In genomic region chr20:32206383-32207210, GRCh38 we compare ENCODE assay signal across 8 cellular contexts. TPM values are rescaled to one million over a fixed set of nuclear protein-coding genes. Genes with fewer than 3 reads are reported as not detected.
DNase-seq lines count a peak whose midpoint lies in the region; ATAC-seq and TF ChIP-seq lines count a peak whose summit lies in the region.

No MANE protein-coding gene starts in this region.

- H3K4me1 Mint-ChIP-seq in CD4-positive, CD25-positive, alpha-beta regulatory T cell, result peaks cover 38 to 85% (median 63%) of the 10 kb centered on the region in 4 donors
- H3K4me1 Mint-ChIP-seq in natural killer cell, result peaks cover 77 to 85% of the 10 kb centered on the region in 2 donors

- no peak for ATAC-seq in CD4-positive, CD25-positive, alpha-beta regulatory T cell (ENCODE audit: low read depth in 2 of 2)
- ATAC-seq in natural killer cell (no peak), GM21390 (IDR thresholded peaks at IDR 0.05; ENCODE audit: unreplicated experiment) (no peak)

- H3K36me3 ChIP-seq in CD4-positive, CD25-positive, alpha-beta regulatory T cell (ENCODE audit: control insufficient read depth, insufficient read depth, low read length), result peaks cover 9% of the 10 kb centered on the region
- H3K36me3 ChIP-seq in OCI-LY7 (ENCODE audit: insufficient read depth, low read length), result peaks cover 61% of the 10 kb centered on the region

- peak overlapping the region; percentile 82 to 94 (median 89) for H3K27ac Mint-ChIP-seq in CD4-positive, CD25-positive, alpha-beta regulatory T cell
- H3K27ac Mint-ChIP-seq in natural killer cell, result peak overlapping the region; percentile 82 to 86

- H3K4me1 ChIP-seq in CD4-positive, CD25-positive, alpha-beta regulatory T cell (ENCODE audit: control insufficient read depth, insufficient read depth, low read length, poor library complexity, severe bottlenecking), result peaks cover 61% of the 10 kb centered on the region
- peaks cover 41% of the 10 kb centered on the region for H3K4me1 ChIP-seq in OCI-LY7 (ENCODE audit: insufficient read depth, low read length, poor library complexity, severe bottlenecking)

- no peaks in the 10 kb centered on the region for H3K9me2 ChIP-seq in OCI-LY7 (ENCODE audit: insufficient read depth, low read length)

- peak overlapping the region; percentile 95 to 98 (median 97) for H3K4me3 Mint-ChIP-seq in CD4-positive, CD25-positive, alpha-beta regulatory T cell
- peak overlapping the region; percentile 97 for H3K4me3 Mint-ChIP-seq in natural killer cell

- peak overlapping the region; percentile 81 for H3K4me3 ChIP-seq in CD4-positive, CD25-positive, alpha-beta regulatory T cell (ENCODE audit: low read depth, low read length)
- H3K4me3 ChIP-seq in OCI-LY7 (ENCODE audit: low read depth, low read length, poor library complexity, severe bottlenecking), result peak overlapping the region; percentile 93
- peak overlapping the region; percentile 100 for H3K4me3 ChIP-seq in coronary artery

- H3K27me3 Mint-ChIP-seq in CD4-positive, CD25-positive, alpha-beta regulatory T cell, result no peaks in the 10 kb centered on the region
- H3K27me3 Mint-ChIP-seq in natural killer cell (ENCODE audit: low read depth in 2 of 2), result no peaks in the 10 kb centered on the region

- H3K4me2 ChIP-seq in OCI-LY7 (ENCODE audit: low read length), result peak overlapping the region; percentile 100

- peak overlapping the region; percentile 69 for H3K27ac ChIP-seq in CD4-positive, CD25-positive, alpha-beta regulatory T cell (ENCODE audit: insufficient read depth, low read length, poor library complexity, severe bottlenecking)
- peak overlapping the region; percentile 62 for H3K27ac ChIP-seq in OCI-LY7 (ENCODE audit: low read depth, low read length, poor library complexity, severe bottlenecking)
- peak overlapping the region; percentile 87 to 95 for H3K27ac ChIP-seq in coronary artery

- peak in 1 of 3 donors; percentile 9 for DNase-seq in CD4-positive, CD25-positive, alpha-beta regulatory T cell
- peak; percentile 31 for DNase-seq in OCI-LY7 (ENCODE audit: low spot score)
- no peak for DNase-seq in coronary artery (ENCODE audit: low spot score)
- DNase-seq in natural killer cell, result no peak
- no peak for DNase-seq in DMS79 (lab: John Stamatoyannopoulos, UW)
- DNase-seq in posterior cingulate gyrus, result no peak
- no peak for DNase-seq in DMS 273 treated with DMSO at 0.1 percent for 48 hours (lab: John Stamatoyannopoulos, UW)

- intact Hi-C loops in OCI-LY7 (cut with micrococcal nuclease; ENCODE audit: unreplicated experiment) (loop anchor here (2.0 kb wide), 1 partner anchor 78 kb away; no protein-coding TSS in a partner anchor), natural killer cell (cut with micrococcal nuclease) (loop anchor here (1.0 to 2.0 kb wide), 3 partner anchors 78 to 152 kb away; partner anchors contain the start of genes ASXL1 and TM9SF4), posterior cingulate gyrus (cut with DNase I) (loop anchor here (1.0 to 10.0 kb wide), 5 partner anchors 71 to 382 kb away; partner anchors contain the start of genes ASXL1, KIF3B and TM9SF4)

- no peaks in the 10 kb centered on the region for H3K27me3 ChIP-seq in CD4-positive, CD25-positive, alpha-beta regulatory T cell (ENCODE audit: control insufficient read depth, insufficient read depth, low read length)

- no TSS peak for BruUV-seq in OCI-LY7 (replicated peaks; lab: Mats Ljungman, UMichigan)

- POLR2A ChIA-PET in OCI-LY7 (lab: Charles Lee), result interaction anchor here (0.6 kb wide), 1 partner anchor 350 kb away, joined by 3 read pairs; no protein-coding TSS in a partner anchor

- H3K36me3 Mint-ChIP-seq in CD4-positive, CD25-positive, alpha-beta regulatory T cell, result peaks cover 23% of the 10 kb centered on the region
- H3K36me3 Mint-ChIP-seq in natural killer cell, result peaks cover 1% of the 10 kb centered on the region

- peak overlapping the region; percentile 46; the same call in 1 of the 2 replicates for H2AFZ ChIP-seq in OCI-LY7 (ENCODE audit: low read length)

- no peaks in the 10 kb centered on the region for H3K9me3 Mint-ChIP-seq in CD4-positive, CD25-positive, alpha-beta regulatory T cell
- no peaks in the 10 kb centered on the region for H3K9me3 Mint-ChIP-seq in natural killer cell

- peaks cover 28% of the 10 kb centered on the region; the same call in 1 of the 2 replicates for H4K20me1 ChIP-seq in OCI-LY7 (ENCODE audit: insufficient read depth, low read length)

- no peak for TF ChIP-seq CTCF in OCI-LY7 (conservative IDR thresholded peaks at IDR 0.05; ENCODE audit: low read length)
- TF ChIP-seq CTCF in coronary artery (IDR thresholded peaks at IDR 0.05), result no peak
- no peak for TF ChIP-seq CTCF in natural killer cell (IDR thresholded peaks at IDR 0.05)

- CTCF ChIA-PET in OCI-LY7 (lab: Charles Lee; ENCODE audit: unreplicated experiment), result no interaction called here

- no peaks in the 10 kb centered on the region for H3K9me3 ChIP-seq in CD4-positive, CD25-positive, alpha-beta regulatory T cell (ENCODE audit: control insufficient read depth in 2 of 2, low read length in 2 of 2)
- H3K9me3 ChIP-seq in OCI-LY7 (ENCODE audit: low read length), result no peaks in the 10 kb centered on the region

- H3K79me2 ChIP-seq in OCI-LY7 (ENCODE audit: insufficient read depth, low read depth, low read length), result peaks cover 79% of the 10 kb centered on the region

RNA-seq across cellular contexts. Expression of gene PLAGL2, which starts 0.9 kb away (rescaled TPM):
- 22.9 TPM for total RNA-seq in CD4-positive, CD25-positive, alpha-beta regulatory T cell
- 1 to 10 TPM; 2.8 to 5.3 (median 4.0) TPM for polyA plus RNA-seq in CD4-positive, CD25-positive, alpha-beta regulatory T cell
- 7.4 and 9.8 TPM in 2 replicates for total RNA-seq in OCI-LY7 (2014; rRNA removed; shearing (Covaris generic))
- total RNA-seq in OCI-LY7 (2022) (40.3 and 42.9 TPM in 2 replicates), natural killer cell (10 to 100 TPM; 13.5 to 16.6 (median 15.1) TPM)

RNA-seq across cellular contexts. Expression of gene POFUT1, which starts 1.1 kb away (rescaled TPM):
- 14.1 TPM for total RNA-seq in CD4-positive, CD25-positive, alpha-beta regulatory T cell
- 10 to 100 TPM; 10.0 to 14.3 (median 12.0) TPM for polyA plus RNA-seq in CD4-positive, CD25-positive, alpha-beta regulatory T cell
- total RNA-seq in OCI-LY7 (2014; rRNA removed; shearing (Covaris generic)), result 16.8 and 21.4 TPM in 2 replicates
- total RNA-seq in OCI-LY7 (2022), result 27.8 and 33.1 TPM in 2 replicates
- 10 to 100 TPM in 2 of 3 donors, 1 to 10 TPM in 1; 9.7 to 14.5 (median 13.2) TPM for total RNA-seq in natural killer cell
